ENCODE assay signal across 1 cellular context in genomic region chr1:17440074-17440826, GRCh38.
TF ChIP-seq lines count a peak whose summit lies in the region.

No MANE protein-coding gene starts in this region.

TF ChIP-seq in K562, 482 proteins besides CTCF, POLR2A, EP300 and RAD21 (continued from another document and continues in another):
- TF ChIP-seq ATF3 (IDR thresholded peaks at IDR 0.05) (no peak), ATF3 (CRISPR knock-in tag; conservative IDR thresholded peaks at IDR 0.05) (no peak), CREB3 (tag; conservative IDR thresholded peaks at IDR 0.05; ENCODE audit: low read depth) (no peak), ZFX (CRISPR knock-in tag; IDR thresholded peaks at IDR 0.05) (peak; percentile 39; the same call in 1 of the 2 replicates), DDX20 (tag; IDR thresholded peaks at IDR 0.05; ENCODE audit: low read depth) (no peak), SPI1 (IDR thresholded peaks at IDR 0.05; ENCODE audit: borderline replicate concordance, low read depth, low read length) (no peak), EGR1 (conservative IDR thresholded peaks at IDR 0.05) (no peak), CHCHD3 (CRISPR knock-in tag; IDR thresholded peaks at IDR 0.05) (no peak), ZNF740 (CRISPR knock-in tag; IDR thresholded peaks at IDR 0.05) (no peak), ZNF740 (tag; IDR thresholded peaks at IDR 0.05) (no peak), ZNF695 (CRISPR knock-in tag; IDR thresholded peaks at IDR 0.05) (no peak), CEBPZ (IDR thresholded peaks at IDR 0.05; ENCODE audit: borderline replicate concordance, low read depth, low read length) (no peak), HMGN3 (IDR thresholded peaks at IDR 0.05; ENCODE audit: borderline replicate concordance, extremely low read depth, insufficient read length, low read depth, low read length) (no peak), RBM22 (IDR thresholded peaks at IDR 0.05; ENCODE audit: low read depth, low read length, poor library complexity, severe bottlenecking) (no peak), TAF15 (IDR thresholded peaks at IDR 0.05; ENCODE audit: low read depth, low read length) (no peak), ZSCAN29 (IDR thresholded peaks at IDR 0.05) (peak; percentile 89), HIVEP1 (CRISPR knock-in tag; IDR thresholded peaks at IDR 0.05) (no peak), XRCC3 (IDR thresholded peaks at IDR 0.05) (no peak), ZNF407 (IDR thresholded peaks at IDR 0.05; ENCODE audit: low read depth) (no peak), MTA3 (IDR thresholded peaks at IDR 0.05; ENCODE audit: borderline replicate concordance) (peak; percentile 38; the same call in 1 of the 2 replicates), PTBP1 (IDR thresholded peaks at IDR 0.05; ENCODE audit: low read depth, low read length) (no peak), POLR3G (IDR thresholded peaks at IDR 0.05; ENCODE audit: extremely low read depth, insufficient read length, insufficient replicate concordance) (no peak), RUNX1 (IDR thresholded peaks at IDR 0.05; ENCODE audit: low read depth) (no peak), ZNF507 (tag; conservative IDR thresholded peaks at IDR 0.05) (no peak), GTF2E2 (tag; IDR thresholded peaks at IDR 0.05) (no peak), LCOR (CRISPR knock-in tag; IDR thresholded peaks at IDR 0.05) (peak; percentile 33; the same call in 1 of the 2 replicates), CTBP1 (IDR thresholded peaks at IDR 0.05; ENCODE audit: borderline replicate concordance) (no peak), SUPT5H (IDR thresholded peaks at IDR 0.05) (peak; percentile 47; the same call in 1 of the 2 replicates), ETV5 (CRISPR knock-in tag; IDR thresholded peaks at IDR 0.05; ENCODE audit: low read depth) (no peak), ZNF263 (CRISPR knock-in tag; IDR thresholded peaks at IDR 0.05; ENCODE audit: borderline replicate concordance) (no peak), ZNF239 (CRISPR knock-in tag; IDR thresholded peaks at IDR 0.05) (no peak), BRD9 (IDR thresholded peaks at IDR 0.05; ENCODE audit: low read depth, partially characterized antibody) (peak; percentile 26), ILF3 (IDR thresholded peaks at IDR 0.05; ENCODE audit: borderline replicate concordance) (no peak), POLR2B (IDR thresholded peaks at IDR 0.05; ENCODE audit: low read depth, partially characterized antibody) (peak; percentile 47)
- TF ChIP-seq, protein P1, sequence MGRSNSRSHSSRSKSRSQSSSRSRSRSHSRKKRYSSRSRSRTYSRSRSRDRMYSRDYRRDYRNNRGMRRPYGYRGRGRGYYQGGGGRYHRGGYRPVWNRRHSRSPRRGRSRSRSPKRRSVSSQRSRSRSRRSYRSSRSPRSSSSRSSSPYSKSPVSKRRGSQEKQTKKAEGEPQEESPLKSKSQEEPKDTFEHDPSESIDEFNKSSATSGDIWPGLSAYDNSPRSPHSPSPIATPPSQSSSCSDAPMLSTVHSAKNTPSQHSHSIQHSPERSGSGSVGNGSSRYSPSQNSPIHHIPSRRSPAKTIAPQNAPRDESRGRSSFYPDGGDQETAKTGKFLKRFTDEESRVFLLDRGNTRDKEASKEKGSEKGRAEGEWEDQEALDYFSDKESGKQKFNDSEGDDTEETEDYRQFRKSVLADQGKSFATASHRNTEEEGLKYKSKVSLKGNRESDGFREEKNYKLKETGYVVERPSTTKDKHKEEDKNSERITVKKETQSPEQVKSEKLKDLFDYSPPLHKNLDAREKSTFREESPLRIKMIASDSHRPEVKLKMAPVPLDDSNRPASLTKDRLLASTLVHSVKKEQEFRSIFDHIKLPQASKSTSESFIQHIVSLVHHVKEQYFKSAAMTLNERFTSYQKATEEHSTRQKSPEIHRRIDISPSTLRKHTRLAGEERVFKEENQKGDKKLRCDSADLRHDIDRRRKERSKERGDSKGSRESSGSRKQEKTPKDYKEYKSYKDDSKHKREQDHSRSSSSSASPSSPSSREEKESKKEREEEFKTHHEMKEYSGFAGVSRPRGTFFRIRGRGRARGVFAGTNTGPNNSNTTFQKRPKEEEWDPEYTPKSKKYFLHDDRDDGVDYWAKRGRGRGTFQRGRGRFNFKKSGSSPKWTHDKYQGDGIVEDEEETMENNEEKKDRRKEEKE (IDR thresholded peaks at IDR 0.05; ENCODE audit: borderline replicate concordance in 1 of 2, control insufficient read depth in 1 of 2, low read depth in 2 of 2, low read length in 1 of 2): no peak
- TF ChIP-seq, protein P2, sequence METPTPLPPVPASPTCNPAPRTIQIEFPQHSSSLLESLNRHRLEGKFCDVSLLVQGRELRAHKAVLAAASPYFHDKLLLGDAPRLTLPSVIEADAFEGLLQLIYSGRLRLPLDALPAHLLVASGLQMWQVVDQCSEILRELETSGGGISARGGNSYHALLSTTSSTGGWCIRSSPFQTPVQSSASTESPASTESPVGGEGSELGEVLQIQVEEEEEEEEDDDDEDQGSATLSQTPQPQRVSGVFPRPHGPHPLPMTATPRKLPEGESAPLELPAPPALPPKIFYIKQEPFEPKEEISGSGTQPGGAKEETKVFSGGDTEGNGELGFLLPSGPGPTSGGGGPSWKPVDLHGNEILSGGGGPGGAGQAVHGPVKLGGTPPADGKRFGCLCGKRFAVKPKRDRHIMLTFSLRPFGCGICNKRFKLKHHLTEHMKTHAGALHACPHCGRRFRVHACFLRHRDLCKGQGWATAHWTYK (CRISPR knock-in tag; IDR thresholded peaks at IDR 0.05): no peak
- TF ChIP-seq, protein P3, sequence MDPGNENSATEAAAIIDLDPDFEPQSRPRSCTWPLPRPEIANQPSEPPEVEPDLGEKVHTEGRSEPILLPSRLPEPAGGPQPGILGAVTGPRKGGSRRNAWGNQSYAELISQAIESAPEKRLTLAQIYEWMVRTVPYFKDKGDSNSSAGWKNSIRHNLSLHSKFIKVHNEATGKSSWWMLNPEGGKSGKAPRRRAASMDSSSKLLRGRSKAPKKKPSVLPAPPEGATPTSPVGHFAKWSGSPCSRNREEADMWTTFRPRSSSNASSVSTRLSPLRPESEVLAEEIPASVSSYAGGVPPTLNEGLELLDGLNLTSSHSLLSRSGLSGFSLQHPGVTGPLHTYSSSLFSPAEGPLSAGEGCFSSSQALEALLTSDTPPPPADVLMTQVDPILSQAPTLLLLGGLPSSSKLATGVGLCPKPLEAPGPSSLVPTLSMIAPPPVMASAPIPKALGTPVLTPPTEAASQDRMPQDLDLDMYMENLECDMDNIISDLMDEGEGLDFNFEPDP (CRISPR knock-in tag; IDR thresholded peaks at IDR 0.05): no peak
- TF ChIP-seq, protein P4, sequence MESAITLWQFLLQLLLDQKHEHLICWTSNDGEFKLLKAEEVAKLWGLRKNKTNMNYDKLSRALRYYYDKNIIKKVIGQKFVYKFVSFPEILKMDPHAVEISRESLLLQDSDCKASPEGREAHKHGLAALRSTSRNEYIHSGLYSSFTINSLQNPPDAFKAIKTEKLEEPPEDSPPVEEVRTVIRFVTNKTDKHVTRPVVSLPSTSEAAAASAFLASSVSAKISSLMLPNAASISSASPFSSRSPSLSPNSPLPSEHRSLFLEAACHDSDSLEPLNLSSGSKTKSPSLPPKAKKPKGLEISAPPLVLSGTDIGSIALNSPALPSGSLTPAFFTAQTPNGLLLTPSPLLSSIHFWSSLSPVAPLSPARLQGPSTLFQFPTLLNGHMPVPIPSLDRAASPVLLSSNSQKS (CRISPR knock-in tag; IDR thresholded peaks at IDR 0.05): no peak
